In genomic region chr7:98398567-98399372, GRCh38 we compare ENCODE assay signal across 12 cellular contexts. TPM values are rescaled to one million over a fixed set of nuclear protein-coding genes. Genes with fewer than 3 reads are reported as not detected.
DNase-seq lines count a peak whose midpoint lies in the region; ATAC-seq and TF ChIP-seq lines count a peak whose summit lies in the region.
"Had no signal": no experiment of that assay in that cellular context is flagged by ENCODE, and none has a peak within 500 bp of the region (broad histone marks: within the 10 kb centered on the region; RNA-seq: fewer than 3 reads in every experiment).

No MANE protein-coding gene starts in this region.

- H3K9me3 Mint-ChIP-seq in MCF 10A (ENCODE audit: unreplicated experiment): no peaks in the 10 kb centered on the region
- H3K9me3 Mint-ChIP-seq in activated T-helper 17 cell treated with anti-CD3 and anti-CD28 coated beads, Interleukin-2, amount 50 U/mL, for 72 hours: no peaks in the 10 kb centered on the region
- H3K9me3 Mint-ChIP-seq: central memory CD8-positive, alpha-beta T cell; stimulated activated memory B cell treated with anti-CD40 and anti-IgM and Interleukin-4, amounts not matched to agents 10 μg/mL and 1 μg/mL and 100 μg/mL, for 72 hours had no signal

- BruUV-seq in MCF 10A (replicated peaks; lab: Mats Ljungman, UMichigan): TSS peak; percentile 43

- no peak for ATAC-seq in activated T-helper 17 cell treated with anti-CD3 and anti-CD28 coated beads, Interleukin-2, amount 50 U/mL, for 72 hours (replicated peaks)
- no peak for ATAC-seq in GM19397 (IDR thresholded peaks at IDR 0.05; ENCODE audit: unreplicated experiment)
- ATAC-seq: stimulated activated memory B cell treated with anti-CD40 and anti-IgM and Interleukin-4, amounts not matched to agents 10 μg/mL and 1 μg/mL and 100 μg/mL, for 72 hours had no signal

- peaks cover 17% of the 10 kb centered on the region for H3K4me1 Mint-ChIP-seq in MCF 10A (ENCODE audit: insufficient read depth, unreplicated experiment)
- H3K4me1 Mint-ChIP-seq in activated T-helper 17 cell treated with anti-CD3 and anti-CD28 coated beads, Interleukin-2, amount 50 U/mL, for 72 hours: peaks cover 3% of the 10 kb centered on the region

- POLR2A ChIA-PET in MCF 10A (lab: Yijun Ruan, JAX): interaction anchor here (0.9 to 2.0 kb wide), 4 partner anchors 26 to 44 kb away, joined by 3 to 7 read pairs (median 6); no protein-coding TSS in a partner anchor

- CTCF ChIA-PET in MCF 10A (lab: Yijun Ruan, JAX): interaction anchor here (0.7 to 1.4 kb wide), 7 partner anchors 20 to 481 kb away, joined by 3 to 4 read pairs (median 3); no protein-coding TSS in a partner anchor

- no peaks in the 10 kb centered on the region for H3K27me3 Mint-ChIP-seq in MCF 10A (ENCODE audit: insufficient read depth, unreplicated experiment)
- H3K27me3 Mint-ChIP-seq in activated T-helper 17 cell treated with anti-CD3 and anti-CD28 coated beads, Interleukin-2, amount 50 U/mL, for 72 hours: peaks cover 11% of the 10 kb centered on the region

- no peak for TF ChIP-seq CTCF in MCF 10A (IDR thresholded peaks at IDR 0.05; ENCODE audit: unreplicated experiment)
- no peak for TF ChIP-seq CTCF in breast epithelium (IDR thresholded peaks at IDR 0.05)

- H3K36me3 Mint-ChIP-seq in MCF 10A (ENCODE audit: insufficient read depth, unreplicated experiment): peaks cover 20% of the 10 kb centered on the region
- H3K36me3 Mint-ChIP-seq in activated T-helper 17 cell treated with anti-CD3 and anti-CD28 coated beads, Interleukin-2, amount 50 U/mL, for 72 hours (ENCODE audit: low read depth): no peaks in the 10 kb centered on the region
- H3K36me3 Mint-ChIP-seq: stimulated activated memory B cell treated with anti-CD40 and anti-IgM and Interleukin-4, amounts not matched to agents 10 μg/mL and 1 μg/mL and 100 μg/mL, for 72 hours had no signal

- DNase-seq in MCF 10A (ENCODE audit: unreplicated experiment) (peak; percentile 12), breast epithelium (ENCODE audit: low spot score in 2 of 2) (no peak), kidney tubule cell (ENCODE audit: low spot score) (peak; percentile 43), RPMI8226 (no peak), RKO (ENCODE audit: low spot score) (no peak), mucosa of gallbladder (ENCODE audit: low spot score) (no peak)
- DNase-seq: HCEC 1CT had no signal

- H3K27ac ChIP-seq in breast epithelium: peak overlapping the region in 1 of 2 donors; percentile 65
- H3K27ac ChIP-seq: BLaER1 had no signal

- H3K27me3 ChIP-seq in breast epithelium: no peaks in the 10 kb centered on the region
- H3K27me3 ChIP-seq: BLaER1 had no signal

- intact Hi-C loops in MCF 10A (cut with micrococcal nuclease) (loop anchor here (1.0 to 2.0 kb wide), 2 partner anchors 26 to 46 kb away; no protein-coding TSS in a partner anchor), breast epithelium (cut with DNase I; ENCODE audit: low total_unique reads) (loop anchor here (10.0 kb wide), 1 partner anchor 666 kb away; no protein-coding TSS in a partner anchor)

- H3K36me3 ChIP-seq in breast epithelium: no peaks in the 10 kb centered on the region
- H3K36me3 ChIP-seq: BLaER1 had no signal

- TF ChIP-seq POLR2A in breast epithelium (IDR thresholded peaks at IDR 0.05): no peak

- peak overlapping the region in 1 of 3 donors; percentile 79 for H3K4me3 ChIP-seq in breast epithelium

- peak overlapping the region; percentile 85 for H3K4me3 Mint-ChIP-seq in MCF 10A (ENCODE audit: unreplicated experiment)
- H3K4me3 Mint-ChIP-seq in activated T-helper 17 cell treated with anti-CD3 and anti-CD28 coated beads, Interleukin-2, amount 50 U/mL, for 72 hours: peak overlapping the region; percentile 63

- H3K27ac Mint-ChIP-seq in MCF 10A (ENCODE audit: low read depth, unreplicated experiment): peak overlapping the region; percentile 94
- H3K27ac Mint-ChIP-seq in activated T-helper 17 cell treated with anti-CD3 and anti-CD28 coated beads, Interleukin-2, amount 50 U/mL, for 72 hours: no peak overlapping the region
- H3K27ac Mint-ChIP-seq: stimulated activated memory B cell treated with anti-CD40 and anti-IgM and Interleukin-4, amounts not matched to agents 10 μg/mL and 1 μg/mL and 100 μg/mL, for 72 hours had no signal

- no peaks in the 10 kb centered on the region for H3K4me1 ChIP-seq in breast epithelium

- H3K9me3 ChIP-seq in breast epithelium: no peaks in the 10 kb centered on the region
- H3K9me3 ChIP-seq: BLaER1 had no signal

RNA-seq across cellular contexts. Expression of gene BAIAP2L1, which starts 2.1 kb away (rescaled TPM):
- total RNA-seq in MCF 10A (2022) (60.2 and 60.7 TPM in 2 replicates), breast epithelium (10 to 100 TPM in 1 of 3 donors, 1 to 10 TPM in 2; 1.3 to 11.0 (median 8.5) TPM), mucosa of gallbladder (55.8 TPM)
- 1 to 10 TPM; 1.2 to 6.0 TPM for total RNA-seq in activated T-helper 17 cell treated with anti-CD3 and anti-CD28 coated beads, Interleukin-2, amount 50 U/mL, for 72 hours

Comparison
In these comparisons a context has a peak if more than half of its experiments do, and no peak if none do; other contexts are left out.
1. DNase-seq: peak in MCF 10A (single experiment) and kidney tubule cell (single experiment); none in breast epithelium (0 of 2), RPMI8226 (single experiment), RKO (single experiment) and mucosa of gallbladder (single experiment).